ENCODE assay signal across 1 cellular context in the genomic region with DNA sequence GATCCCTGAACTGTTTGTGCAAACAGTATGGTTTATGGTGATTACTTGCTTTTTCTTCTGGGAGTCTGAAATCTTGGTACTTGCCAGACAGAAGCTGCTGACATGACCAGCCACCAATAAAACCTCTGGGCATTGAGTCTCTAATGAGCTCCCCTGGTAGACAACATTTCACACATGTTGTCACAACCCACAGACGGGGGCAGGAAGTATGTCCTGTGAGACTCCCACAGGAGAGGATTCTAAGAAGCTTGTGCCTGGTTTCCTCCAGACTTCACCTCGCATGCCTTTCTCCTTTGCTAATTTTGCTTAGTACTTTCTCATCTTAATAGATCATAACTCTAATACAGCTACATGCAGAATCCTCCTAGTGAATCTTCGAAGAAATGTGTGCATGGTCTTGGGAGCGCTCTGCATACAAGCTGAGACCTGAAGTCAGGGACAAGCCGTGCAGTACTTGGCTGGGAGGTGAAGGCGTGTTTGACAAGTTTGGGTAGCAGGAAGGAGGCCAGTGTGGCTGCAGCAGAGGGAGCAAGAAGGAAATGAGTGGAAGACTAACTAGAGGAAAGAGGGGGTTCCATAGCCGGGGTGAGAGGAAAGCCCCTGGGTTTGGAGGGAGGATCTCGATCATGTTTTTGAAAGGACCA.
TF ChIP-seq lines count a peak whose summit lies in the region.

No MANE protein-coding gene starts in this region.

TF ChIP-seq in GM12878, 131 proteins besides CTCF, POLR2A, EP300 and RAD21 (continued from another document):
- TF ChIP-seq, protein P1, sequence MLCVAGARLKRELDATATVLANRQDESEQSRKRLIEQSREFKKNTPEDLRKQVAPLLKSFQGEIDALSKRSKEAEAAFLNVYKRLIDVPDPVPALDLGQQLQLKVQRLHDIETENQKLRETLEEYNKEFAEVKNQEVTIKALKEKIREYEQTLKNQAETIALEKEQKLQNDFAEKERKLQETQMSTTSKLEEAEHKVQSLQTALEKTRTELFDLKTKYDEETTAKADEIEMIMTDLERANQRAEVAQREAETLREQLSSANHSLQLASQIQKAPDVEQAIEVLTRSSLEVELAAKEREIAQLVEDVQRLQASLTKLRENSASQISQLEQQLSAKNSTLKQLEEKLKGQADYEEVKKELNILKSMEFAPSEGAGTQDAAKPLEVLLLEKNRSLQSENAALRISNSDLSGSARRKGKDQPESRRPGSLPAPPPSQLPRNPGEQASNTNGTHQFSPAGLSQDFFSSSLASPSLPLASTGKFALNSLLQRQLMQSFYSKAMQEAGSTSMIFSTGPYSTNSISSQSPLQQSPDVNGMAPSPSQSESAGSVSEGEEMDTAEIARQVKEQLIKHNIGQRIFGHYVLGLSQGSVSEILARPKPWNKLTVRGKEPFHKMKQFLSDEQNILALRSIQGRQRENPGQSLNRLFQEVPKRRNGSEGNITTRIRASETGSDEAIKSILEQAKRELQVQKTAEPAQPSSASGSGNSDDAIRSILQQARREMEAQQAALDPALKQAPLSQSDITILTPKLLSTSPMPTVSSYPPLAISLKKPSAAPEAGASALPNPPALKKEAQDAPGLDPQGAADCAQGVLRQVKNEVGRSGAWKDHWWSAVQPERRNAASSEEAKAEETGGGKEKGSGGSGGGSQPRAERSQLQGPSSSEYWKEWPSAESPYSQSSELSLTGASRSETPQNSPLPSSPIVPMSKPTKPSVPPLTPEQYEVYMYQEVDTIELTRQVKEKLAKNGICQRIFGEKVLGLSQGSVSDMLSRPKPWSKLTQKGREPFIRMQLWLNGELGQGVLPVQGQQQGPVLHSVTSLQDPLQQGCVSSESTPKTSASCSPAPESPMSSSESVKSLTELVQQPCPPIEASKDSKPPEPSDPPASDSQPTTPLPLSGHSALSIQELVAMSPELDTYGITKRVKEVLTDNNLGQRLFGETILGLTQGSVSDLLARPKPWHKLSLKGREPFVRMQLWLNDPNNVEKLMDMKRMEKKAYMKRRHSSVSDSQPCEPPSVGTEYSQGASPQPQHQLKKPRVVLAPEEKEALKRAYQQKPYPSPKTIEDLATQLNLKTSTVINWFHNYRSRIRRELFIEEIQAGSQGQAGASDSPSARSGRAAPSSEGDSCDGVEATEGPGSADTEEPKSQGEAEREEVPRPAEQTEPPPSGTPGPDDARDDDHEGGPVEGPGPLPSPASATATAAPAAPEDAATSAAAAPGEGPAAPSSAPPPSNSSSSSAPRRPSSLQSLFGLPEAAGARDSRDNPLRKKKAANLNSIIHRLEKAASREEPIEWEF (IDR thresholded peaks at IDR 0.05; ENCODE audit: insufficient replicate concordance, low read depth, low read length) = no peak
- TF ChIP-seq MTA2 (IDR thresholded peaks at IDR 0.05; ENCODE audit: low read depth) = no peak
- no peak for TF ChIP-seq CREB1 (IDR thresholded peaks at IDR 0.05; ENCODE audit: low read depth)
